In the genomic region with DNA sequence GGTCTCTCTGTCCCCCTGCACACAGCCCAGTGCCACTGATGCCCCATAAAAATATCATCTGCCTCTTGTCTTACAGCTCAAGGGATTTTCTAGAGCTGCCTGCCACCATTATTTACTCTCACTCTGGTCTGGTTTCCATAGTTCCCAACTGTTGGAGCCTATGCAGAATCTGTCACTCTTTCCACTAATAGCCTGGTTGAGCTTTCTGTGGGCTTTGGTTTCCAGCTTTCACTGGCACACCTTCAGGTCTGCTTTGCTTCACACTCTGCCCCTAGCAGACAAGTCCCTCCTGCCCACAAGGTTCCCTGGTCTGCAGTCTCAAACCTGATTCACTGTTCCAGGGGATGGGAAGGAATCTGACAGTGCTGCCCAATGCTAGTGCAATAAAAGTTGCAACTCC, we compare ENCODE assay signal across 18 cellular contexts.
"Had no signal": no experiment of that assay in that cellular context is flagged by ENCODE, and none has a peak within 500 bp of the region (broad histone marks: within the 10 kb centered on the region; RNA-seq: fewer than 3 reads in every experiment).

No MANE protein-coding gene starts in this region.

- H3K4me1 Mint-ChIP-seq: activated T-helper 17 cell treated with anti-CD3 and anti-CD28 coated beads, Interleukin-2, amount 50 U/mL, for 72 hours; naive B cell had no signal

- ATAC-seq: activated CD4-positive, CD25-positive, alpha-beta regulatory T cell treated with anti-CD3 and anti-CD28 coated beads, Interleukin-2, amount 50 U/mL, for 24 hours; activated T-helper 17 cell treated with anti-CD3 and anti-CD28 coated beads, Interleukin-2, amount 50 U/mL, for 72 hours; lower lobe of right lung; pancreas had no signal

- H3K27ac ChIP-seq: epithelial cell of prostate, lower lobe of right lung, pancreas, stomach, thoracic aorta had no signal

- H3K4me3 ChIP-seq: lower lobe of right lung, pancreas, stomach, thoracic aorta had no signal

- H3K4me3 Mint-ChIP-seq: activated T-helper 17 cell treated with anti-CD3 and anti-CD28 coated beads, Interleukin-2, amount 50 U/mL, for 72 hours; dendritic cell treated with granulocyte-macrophage colony-stimulating factor and Interleukin-4, amounts not matched to agents 40 ng/mL and 50 ng/mL, for 4 days; naive B cell had no signal

- H3K36me3 ChIP-seq: lower lobe of right lung, pancreas, stomach, thoracic aorta had no signal

- H3K27me3 ChIP-seq: pancreas, stomach had no signal

- DNase-seq: activated CD4-positive, alpha-beta T cell treated with anti-CD3 and anti-CD28 coated beads, Interleukin-2, amount 50 U/mL, for 1 hour; activated naive CD4-positive, alpha-beta T cell treated with Interleukin-2 at 50 U/mL for 16 hours; activated T-cell treated with anti-CD3 and anti-CD28 coated beads for 4 hours; effector memory CD4-positive, alpha-beta T cell; foreskin melanocyte; hippocampal formation; kidney glomerular epithelial cell; lower lobe of right lung; naive B cell; pancreas; stimulated activated CD4-positive, alpha-beta T cell treated with anti-CD3 and anti-CD28 coated beads, Interleukin-12 subunit alpha, Interleukin-12 subunit beta, amount 100 ng/mL, for 4 hours; stimulated activated CD4-positive, alpha-beta T cell treated with anti-CD3 and anti-CD28 coated beads, Interleukin-2, amount 100 ng/mL, for 24 hours; stomach had no signal

- H3K27me3 Mint-ChIP-seq: activated T-helper 17 cell treated with anti-CD3 and anti-CD28 coated beads, Interleukin-2, amount 50 U/mL, for 72 hours; dendritic cell treated with granulocyte-macrophage colony-stimulating factor and Interleukin-4, amounts not matched to agents 40 ng/mL and 50 ng/mL, for 4 days; naive B cell had no signal

- H3K27ac Mint-ChIP-seq: activated T-helper 17 cell treated with anti-CD3 and anti-CD28 coated beads, Interleukin-2, amount 50 U/mL, for 72 hours; dendritic cell treated with granulocyte-macrophage colony-stimulating factor and Interleukin-4, amounts not matched to agents 40 ng/mL and 50 ng/mL, for 4 days had no signal

- H3K9me3 ChIP-seq: lower lobe of right lung, pancreas, stomach, thoracic aorta had no signal

- H3K36me3 Mint-ChIP-seq: naive B cell had no signal

- H3K4me1 ChIP-seq: lower lobe of right lung, pancreas, stomach had no signal
